8 cellular contexts compared by ENCODE assay signal in the genomic region with DNA sequence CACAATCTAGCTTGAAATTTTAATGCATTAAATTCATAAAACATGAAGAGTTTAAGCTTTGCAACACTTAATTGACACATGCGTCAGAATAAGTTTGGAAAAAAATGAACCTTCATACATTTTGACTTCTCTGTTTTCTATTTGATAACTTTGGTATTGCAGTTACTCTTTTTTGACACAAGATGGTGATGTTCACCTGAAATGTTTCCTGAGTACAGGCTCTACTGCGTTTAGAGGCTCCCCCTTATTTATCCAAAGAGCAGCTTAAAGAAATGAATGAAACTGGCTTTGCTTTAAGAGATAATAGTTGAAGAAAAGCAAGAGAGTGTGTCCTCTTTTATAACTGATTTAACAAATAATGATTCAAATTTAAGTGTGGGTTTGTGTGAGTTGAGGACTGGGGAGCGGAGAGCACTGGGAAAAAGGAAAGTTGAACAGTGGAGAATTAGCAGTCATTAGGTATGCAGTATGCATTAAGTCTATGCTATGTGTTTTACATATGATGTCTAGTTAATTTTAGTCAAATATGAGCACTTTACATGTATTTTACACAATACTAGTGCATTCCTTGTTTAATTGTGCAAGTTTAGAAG.
A peak's percentile ranks its signal among the peaks of the same experiment; 100 is the strongest.
DNase-seq lines count a peak whose midpoint lies in the region; ATAC-seq, FAIRE-seq and TF ChIP-seq lines count a peak whose summit lies in the region.

No MANE protein-coding gene starts in this region.

- H3K36me3 Mint-ChIP-seq in T-helper 17 cell (ENCODE audit: low read depth), result peaks cover 4% of the 10 kb centered on the region
- H3K36me3 Mint-ChIP-seq in activated CD4-positive, alpha-beta memory T cell treated with anti-CD3 and anti-CD28 coated beads, Interleukin-2, amount 10 ng/mL, durations not matched to agents 7 days and 5 days (ENCODE audit: low read depth), result peaks cover 3% of the 10 kb centered on the region

- intact Hi-C loops in sigmoid colon (cut with DNase I), result loop anchor here (2.0 to 10.0 kb wide), 4 partner anchors 294 to 1219 kb away; partner anchors contain the start of gene SPRY1

- CTCF ChIA-PET in activated CD4-positive, alpha-beta memory T cell treated with anti-CD3 and anti-CD28 coated beads, Interleukin-2, amount 10 ng/mL, durations not matched to agents 7 days and 5 days (lab: Charles Lee), result interaction anchor here (0.5 to 2.2 kb wide), 5 partner anchors 10 to 822 kb away, joined by 3 to 9 read pairs (median 4); no protein-coding TSS in a partner anchor

- no peak for TF ChIP-seq EP300 in sigmoid colon (IDR thresholded peaks at IDR 0.05)

- no peak overlapping the region for H3K4me3 ChIP-seq in sigmoid colon

- H3K36me3 ChIP-seq in sigmoid colon, result no peaks in the 10 kb centered on the region

- peak; percentile 45 to 75 (median 52) for TF ChIP-seq CTCF in sigmoid colon (IDR thresholded peaks at IDR 0.05)

- ATAC-seq in GM19395 (IDR thresholded peaks at IDR 0.05; ENCODE audit: unreplicated experiment) (peak; percentile 85), T-helper 17 cell (no peak)

- no peak overlapping the region for H3K27ac ChIP-seq in sigmoid colon

- H3K4me1 ChIP-seq in sigmoid colon, result peaks cover 0 to 9% (median 5%) of the 10 kb centered on the region in 4 donors

- POLR2A ChIA-PET in activated CD4-positive, alpha-beta memory T cell treated with anti-CD3 and anti-CD28 coated beads, Interleukin-2, amount 10 ng/mL, durations not matched to agents 7 days and 5 days (lab: Charles Lee), result no interaction called here

- TF ChIP-seq POLR2A in sigmoid colon (IDR thresholded peaks at IDR 0.05), result no peak

- peak; percentile 98 for FAIRE-seq in TTC549 (lab: Jason Lieb, UNC)

- DNase-seq in DMS53 (lab: John Stamatoyannopoulos, UW) (peak; percentile 61), HT-29 (ENCODE audit: low spot score) (peak; percentile 31), glomerular visceral epithelial cell (ENCODE audit: extremely low spot score) (peak; percentile 43), sigmoid colon (no peak), T-helper 17 cell (no peak)
- DNase-seq in activated CD4-positive, alpha-beta memory T cell treated with anti-CD3 and anti-CD28 coated beads, Interleukin-2, amount 10 ng/mL, durations not matched to agents 7 days and 5 days, result no peak

- H3K4me1 Mint-ChIP-seq in T-helper 17 cell, result peaks cover 5% of the 10 kb centered on the region
- H3K4me1 Mint-ChIP-seq in activated CD4-positive, alpha-beta memory T cell treated with anti-CD3 and anti-CD28 coated beads, Interleukin-2, amount 10 ng/mL, durations not matched to agents 7 days and 5 days, result no peaks in the 10 kb centered on the region

- no peak overlapping the region for H3K4me3 Mint-ChIP-seq in T-helper 17 cell
- H3K4me3 Mint-ChIP-seq in activated CD4-positive, alpha-beta memory T cell treated with anti-CD3 and anti-CD28 coated beads, Interleukin-2, amount 10 ng/mL, durations not matched to agents 7 days and 5 days, result no peak overlapping the region

- H3K9me3 Mint-ChIP-seq in activated CD4-positive, alpha-beta memory T cell treated with anti-CD3 and anti-CD28 coated beads, Interleukin-2, amount 10 ng/mL, durations not matched to agents 7 days and 5 days, result no peaks in the 10 kb centered on the region

- H3K27me3 Mint-ChIP-seq in T-helper 17 cell, result no peaks in the 10 kb centered on the region
- H3K27me3 Mint-ChIP-seq in activated CD4-positive, alpha-beta memory T cell treated with anti-CD3 and anti-CD28 coated beads, Interleukin-2, amount 10 ng/mL, durations not matched to agents 7 days and 5 days, result no peaks in the 10 kb centered on the region

- no peaks in the 10 kb centered on the region for H3K27me3 ChIP-seq in sigmoid colon

- WGBS in sigmoid colon, 2 donors, result 50 to 61% methylated on average over 3 of the region's 3 CpGs

- H3K9me3 ChIP-seq in sigmoid colon (no peaks in the 10 kb centered on the region), T-helper 17 cell (ENCODE audit: control insufficient read depth, low read length, poor library complexity, severe bottlenecking) (no peaks in the 10 kb centered on the region)

- H3K27ac Mint-ChIP-seq in T-helper 17 cell, result no peak overlapping the region
- H3K27ac Mint-ChIP-seq in activated CD4-positive, alpha-beta memory T cell treated with anti-CD3 and anti-CD28 coated beads, Interleukin-2, amount 10 ng/mL, durations not matched to agents 7 days and 5 days, result no peak overlapping the region

Comparison
In these comparisons a context has a peak if more than half of its experiments do, and no peak if none do; other contexts are left out.
1. DNase-seq: peak in DMS53 (single experiment), HT-29 (single experiment) and glomerular visceral epithelial cell (single experiment); none in sigmoid colon (single experiment), T-helper 17 cell (0 of 3) and activated CD4-positive, alpha-beta memory T cell treated with anti-CD3 and anti-CD28 coated beads, Interleukin-2, amount 10 ng/mL, durations not matched to agents 7 days and 5 days (single experiment).